In genomic region chr18:5288517-5288935, GRCh38 we compare ENCODE assay signal across 15 cellular contexts.
DNase-seq lines count a peak whose midpoint lies in the region; ATAC-seq and TF ChIP-seq lines count a peak whose summit lies in the region.
"Had no signal": no experiment of that assay in that cellular context is flagged by ENCODE, and none has a peak within 500 bp of the region (broad histone marks: within the 10 kb centered on the region; RNA-seq: fewer than 3 reads in every experiment).

No MANE protein-coding gene starts in this region.

- H3K27me3 Mint-ChIP-seq in nephron progenitor cell (ENCODE audit: low read depth, poor library complexity), result no peaks in the 10 kb centered on the region

- H3K4me1 Mint-ChIP-seq in nephron progenitor cell, result peaks cover 15% of the 10 kb centered on the region

- DNase-seq in nephron progenitor cell, result no peak
- no peak for DNase-seq in NCI-H1417 treated with DMSO at 0.1 percent for 48 hours (lab: John Stamatoyannopoulos, UW)
- DNase-seq in GM19240 (ENCODE audit: insufficient read length, low spot score), result no peak
- no peak for DNase-seq in T-helper 1 cell
- DNase-seq: activated T-cell treated with anti-CD3 and anti-CD28 coated beads for 4 hours; AML-193; effector CD8-positive, alpha-beta T cell; glutamatergic neuron; left colon; NCI-H526 treated with DMSO at 0.1 percent for 48 hours; SHP77 treated with DMSO at 0.1 percent for 48 hours had no signal

- no peak for TF ChIP-seq CTCF in nephron progenitor cell (IDR thresholded peaks at IDR 0.05)

- no peak overlapping the region for H3K4me3 Mint-ChIP-seq in nephron progenitor cell

- H3K27ac Mint-ChIP-seq in nephron progenitor cell, result no peak overlapping the region

- ATAC-seq in GM18502 (IDR thresholded peaks at IDR 0.05; ENCODE audit: poor library complexity, unreplicated experiment), result peak; percentile 62
- ATAC-seq in GM19463 (IDR thresholded peaks at IDR 0.05; ENCODE audit: unreplicated experiment), result peak; percentile 79
- ATAC-seq in HG02938 (IDR thresholded peaks at IDR 0.05; ENCODE audit: unreplicated experiment), result peak; percentile 66
- peak; percentile 52 for ATAC-seq in HG03571 (IDR thresholded peaks at IDR 0.05; ENCODE audit: unreplicated experiment)
- ATAC-seq: left colon had no signal

- peaks cover 39% of the 10 kb centered on the region for H3K36me3 Mint-ChIP-seq in nephron progenitor cell (ENCODE audit: low read depth)

- no peaks in the 10 kb centered on the region for H3K9me3 Mint-ChIP-seq in nephron progenitor cell
